Comparison of ENCODE assay signal across 20 cellular contexts in genomic region chr7:159109092-159110035, GRCh38. TPM values are rescaled to one million over a fixed set of nuclear protein-coding genes. Genes with fewer than 3 reads are reported as not detected.
A peak's percentile ranks its signal among the peaks of the same experiment; 100 is the strongest.
DNase-seq lines count a peak whose midpoint lies in the region; ATAC-seq and TF ChIP-seq lines count a peak whose summit lies in the region.
"Had no signal": no experiment of that assay in that cellular context is flagged by ENCODE, and none has a peak within 500 bp of the region (broad histone marks: within the 10 kb centered on the region; RNA-seq: fewer than 3 reads in every experiment).

No MANE protein-coding gene starts in this region.

- no peaks in the 10 kb centered on the region for H3K79me2 ChIP-seq in PC-3 (ENCODE audit: low read length)

- no peaks in the 10 kb centered on the region for H3K9me2 ChIP-seq in PC-3 (replicated peaks; ENCODE audit: low read length)

- no peak for TF ChIP-seq POLR2A in uterus (IDR thresholded peaks at IDR 0.05)

- H3K4me2 ChIP-seq in PC-3 (ENCODE audit: low read length): no peak overlapping the region

- peaks cover 2% of the 10 kb centered on the region for H3K36me3 Mint-ChIP-seq in T-helper 2 cell treated with Interferon-gamma antibody and Interleukin-4, amounts not matched to agents 5 μg/mL and 100 μg/mL, for 36 hours (ENCODE audit: low read depth)

- H4K20me1 ChIP-seq in PC-3 (ENCODE audit: low read length): no peaks in the 10 kb centered on the region

- H3K4me1 ChIP-seq in heart right ventricle (peaks cover 0 to 34% (median 6%) of the 10 kb centered on the region in 9 donors), PC-3 (ENCODE audit: insufficient read depth, low read length) (no peaks in the 10 kb centered on the region), uterus (peaks cover 0 to 4% of the 10 kb centered on the region in 2 donors)
- H3K4me1 ChIP-seq: Caco-2 had no signal

- H3K9me3 ChIP-seq in heart right ventricle: no peaks in the 10 kb centered on the region
- no peaks in the 10 kb centered on the region for H3K9me3 ChIP-seq in PC-3 (ENCODE audit: low read length)
- H3K9me3 ChIP-seq in uterus: no peaks in the 10 kb centered on the region
- H3K9me3 ChIP-seq: Caco-2, stomach had no signal

- H3K4me1 Mint-ChIP-seq in T-helper 2 cell treated with Interferon-gamma antibody and Interleukin-4, amounts not matched to agents 5 μg/mL and 100 μg/mL, for 36 hours (ENCODE audit: low read depth): peaks cover 7% of the 10 kb centered on the region

- no peak overlapping the region for H3K4me3 Mint-ChIP-seq in T-helper 2 cell treated with Interferon-gamma antibody and Interleukin-4, amounts not matched to agents 5 μg/mL and 100 μg/mL, for 36 hours
- H3K4me3 Mint-ChIP-seq: T-helper 17 cell had no signal

- no TSS peak for BruUV-seq in PC-3 (replicated peaks; lab: Mats Ljungman, UMichigan)

- no peak for TF ChIP-seq CTCF in heart right ventricle (IDR thresholded peaks at IDR 0.05)
- no peak for TF ChIP-seq CTCF in PC-3 (conservative IDR thresholded peaks at IDR 0.05; ENCODE audit: low read depth, low read length)
- TF ChIP-seq CTCF in uterus (IDR thresholded peaks at IDR 0.05): no peak

- DNase-seq in Right ventricle myocardium inferior (ENCODE audit: missing footprints): no peak
- DNase-seq in heart right ventricle: no peak
- DNase-seq in PC-3: peak; percentile 13
- peak; percentile 4 for DNase-seq in kidney tubule cell (ENCODE audit: low spot score)
- peak; percentile 22 to 26 for DNase-seq in uterus
- no peak for DNase-seq in T-helper 2 cell treated with Interferon-gamma antibody and Interleukin-4, amounts not matched to agents 5 μg/mL and 100 μg/mL, for 36 hours (ENCODE audit: low spot score)
- DNase-seq in retina: no peak
- DNase-seq: activated CD4-positive, alpha-beta T cell treated with anti-CD3 and anti-CD28 coated beads for 1 hour; activated CD8-positive, alpha-beta memory T cell treated with anti-CD3 and anti-CD28 coated beads, Interleukin-2, amount 50 U/mL, for 4 hours; effector memory CD4-positive, alpha-beta T cell; hypothalamus; NCI-H1436; NCI-H526 treated with DMSO at 0.1 percent for 48 hours; stomach; T-helper 17 cell had no signal

- CTCF ChIA-PET in PC-3 (lab: Charles Lee): no interaction called here

- ATAC-seq in Right ventricle myocardium inferior (peak; percentile 18), heart right ventricle (no peak), PC-3 (peak; percentile 48), HG03196 (IDR thresholded peaks at IDR 0.05; ENCODE audit: unreplicated experiment) (no peak)
- ATAC-seq: activated naive CD4-positive, alpha-beta T cell treated with anti-CD3 and anti-CD28 coated beads, Interleukin-2, amount 50 U/mL, for 72 hours; HCT116; T-helper 17 cell had no signal

- no peaks in the 10 kb centered on the region for H3K9me3 Mint-ChIP-seq in T-helper 2 cell treated with Interferon-gamma antibody and Interleukin-4, amounts not matched to agents 5 μg/mL and 100 μg/mL, for 36 hours
- H3K9me3 Mint-ChIP-seq: activated naive CD4-positive, alpha-beta T cell treated with anti-CD3 and anti-CD28 coated beads, Interleukin-2, amount 50 U/mL, for 72 hours had no signal

- H3K9ac ChIP-seq in PC-3 (ENCODE audit: low read length): no peak overlapping the region

- H3K27ac ChIP-seq in heart right ventricle: peak overlapping the region in 1 of 10 donors; percentile 6
- no peak overlapping the region for H3K27ac ChIP-seq in PC-3 (ENCODE audit: low read length)
- H3K27ac ChIP-seq in uterus: peak overlapping the region; percentile 6 to 39

- no peaks in the 10 kb centered on the region for H3F3A ChIP-seq in PC-3 (ENCODE audit: low read length, unreplicated experiment)

- H3K27me3 ChIP-seq in heart right ventricle: peaks cover 0 to 8% (median 0%) of the 10 kb centered on the region in 7 donors
- peaks cover 80% of the 10 kb centered on the region for H3K27me3 ChIP-seq in PC-3 (ENCODE audit: low read length)
- peaks cover 0 to 5% of the 10 kb centered on the region in 2 donors for H3K27me3 ChIP-seq in uterus

- intact Hi-C loops in Right ventricle myocardium inferior (cut with DNase I) (no loop called here), heart right ventricle (cut with DNase I) (no loop called here), PC-3 (cut with micrococcal nuclease) (no loop called here), uterus (cut with DNase I; ENCODE audit: low total_unique reads) (no loop called here)

- H3K36me3 ChIP-seq in heart right ventricle (no peaks in the 10 kb centered on the region), PC-3 (ENCODE audit: low read depth, low read length) (no peaks in the 10 kb centered on the region), uterus (no peaks in the 10 kb centered on the region)
- H3K36me3 ChIP-seq: stomach had no signal

- 61 to 72% methylated on average over 17 of the region's 17 CpGs for WGBS in heart right ventricle, 2 donors

- peaks cover 24% of the 10 kb centered on the region for H3K27me3 Mint-ChIP-seq in T-helper 2 cell treated with Interferon-gamma antibody and Interleukin-4, amounts not matched to agents 5 μg/mL and 100 μg/mL, for 36 hours (ENCODE audit: low read depth)

- no peak overlapping the region for H2AFZ ChIP-seq in PC-3 (ENCODE audit: low read length)

- no peak overlapping the region for H3K27ac Mint-ChIP-seq in T-helper 2 cell treated with Interferon-gamma antibody and Interleukin-4, amounts not matched to agents 5 μg/mL and 100 μg/mL, for 36 hours
- H3K27ac Mint-ChIP-seq: activated naive CD4-positive, alpha-beta T cell treated with anti-CD3 and anti-CD28 coated beads, Interleukin-2, amount 50 U/mL, for 72 hours; progenitor cell of endocrine pancreas; T-helper 17 cell had no signal

- H3K4me3 ChIP-seq in heart right ventricle: no peak overlapping the region
- no peak overlapping the region for H3K4me3 ChIP-seq in PC-3 (ENCODE audit: low read length)
- no peak overlapping the region for H3K4me3 ChIP-seq in uterus
- H3K4me3 ChIP-seq: stomach had no signal

- POLR2A ChIA-PET in PC-3 (lab: Charles Lee; ENCODE audit: unreplicated experiment): no interaction called here

RNA-seq across cellular contexts. Expression of gene VIPR2, which starts 35.3 kb away (rescaled TPM):
- 17.0 TPM for total RNA-seq in Right ventricle myocardium inferior
- total RNA-seq in heart right ventricle: 10 to 100 TPM; 11.4 to 30.6 (median 19.4) TPM
- polyA plus RNA-seq in heart right ventricle: 10 to 100 TPM in 1 of 2 donors, 1 to 10 TPM in 1; 3.0 to 20.9 TPM
- not detected in 2 replicates for total RNA-seq in PC-3 (2014; rRNA removed)
- total RNA-seq in uterus: 1 to 10 TPM; 3.1 to 9.8 (median 4.5) TPM
- total RNA-seq: Caco-2, T-helper 17 cell had no signal

Comparison
In these comparisons a context has a peak if more than half of its experiments do, and no peak if none do; other contexts are left out.
1. ATAC-seq: peak in Right ventricle myocardium inferior (single experiment) and PC-3 (single experiment); none in heart right ventricle (0 of 8) and HG03196 (single experiment).
2. DNase-seq: peak in PC-3 (single experiment), kidney tubule cell (single experiment) and uterus (2 of 2); none in Right ventricle myocardium inferior (single experiment), heart right ventricle (0 of 2), T-helper 2 cell treated with Interferon-gamma antibody and Interleukin-4, amounts not matched to agents 5 μg/mL and 100 μg/mL, for 36 hours (single experiment) and retina (single experiment).